20 cellular contexts compared by ENCODE assay signal in the genomic region with DNA sequence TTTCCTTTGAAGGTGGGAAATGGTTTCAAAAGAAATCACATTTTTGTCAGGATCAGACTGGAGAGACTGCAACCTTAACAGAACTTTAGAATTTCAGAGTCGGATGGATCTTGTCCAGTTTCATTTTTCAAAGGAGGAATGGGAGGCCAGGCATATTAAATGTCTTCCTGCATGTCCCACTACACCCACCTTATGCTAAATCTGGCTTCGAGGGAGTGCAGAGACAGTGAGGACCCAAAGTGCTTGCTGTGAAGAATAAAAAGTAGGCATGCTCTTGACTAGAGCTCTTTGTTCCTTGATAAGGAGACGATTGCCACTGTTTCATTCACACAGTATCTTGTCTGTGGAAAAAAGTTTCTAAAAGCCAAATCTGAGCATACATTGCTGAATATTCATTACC.
"Had no signal": no experiment of that assay in that cellular context is flagged by ENCODE, and none has a peak within 500 bp of the region (broad histone marks: within the 10 kb centered on the region; RNA-seq: fewer than 3 reads in every experiment).

No MANE protein-coding gene starts in this region.

- H3K27ac ChIP-seq: HL-60, KMS-11, SJSA1, SK-N-MC had no signal

- H3K4me3 Mint-ChIP-seq: IgD-negative memory B cell had no signal

- H3K27ac Mint-ChIP-seq: IgD-negative memory B cell had no signal

- H3K36me3 ChIP-seq: SJSA1 had no signal

- H3K4me3 ChIP-seq: K562, SJSA1, SK-N-MC had no signal

- H3K9ac ChIP-seq: KMS-11 had no signal

- H3K4me1 ChIP-seq: SJSA1 had no signal

- DNase-seq: Kasumi-1, MM.1S, NCI-H1092 treated with DMSO at 0.1 percent for 48 hours, NCI-H1436, NCI-H187, NCI-H2029, NCI-H2081 treated with DMSO at 0.1 percent for 48 hours, NCI-H2227 treated with DMSO at 0.1 percent for 48 hours, NCI-H524, NCI-H526 treated with DMSO at 0.1 percent for 48 hours, NCI-H748 treated with DMSO at 0.1 percent for 48 hours, Right ventricle myocardium superior, RPMI8226, SIG-M5 had no signal

- H3K27me3 ChIP-seq: SJSA1 had no signal

- H3K4me1 Mint-ChIP-seq: IgD-negative memory B cell had no signal

- H3K36me3 Mint-ChIP-seq: IgD-negative memory B cell had no signal

- H3K9me3 ChIP-seq: SJSA1 had no signal
